ENCODE assay signal across 8 cellular contexts in the genomic region with DNA sequence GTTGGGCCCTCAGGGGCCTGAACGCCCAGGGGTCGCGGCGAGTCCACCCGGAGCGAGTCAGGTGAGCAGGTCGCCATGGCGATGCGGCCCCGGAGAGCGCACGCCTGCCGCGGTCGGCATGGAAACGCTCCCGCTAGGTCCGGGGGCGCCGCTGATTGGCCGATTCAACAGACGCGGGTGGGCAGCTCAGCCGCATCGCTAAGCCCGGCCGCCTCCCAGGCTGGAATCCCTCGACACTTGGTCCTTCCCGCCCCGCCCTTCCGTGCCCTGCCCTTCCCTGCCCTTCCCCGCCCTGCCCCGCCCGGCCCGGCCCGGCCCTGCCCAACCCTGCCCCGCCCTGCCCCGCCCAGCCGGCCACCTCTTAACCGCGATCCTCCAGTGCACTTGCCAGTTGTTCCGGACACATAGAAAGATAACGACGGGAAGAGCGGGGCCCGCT. TPM values are rescaled to one million over a fixed set of nuclear protein-coding genes. Genes with fewer than 3 reads are reported as not detected.
DNase-seq lines count a peak whose midpoint lies in the region; ATAC-seq and TF ChIP-seq lines count a peak whose summit lies in the region.

Gene CCNA1, plus strand, starts transcription at position 390 of the 439 bp plus-strand sequence. CDS start 562 bp downstream, outside the sequence.

- H3K36me3 ChIP-seq in cardiac muscle cell (no peaks in the 10 kb centered on the region), psoas muscle (ENCODE audit: insufficient read depth in 1 of 2, low read depth in 1 of 2) (no peaks in the 10 kb centered on the region)

- TF ChIP-seq CTCF in cardiac muscle cell (IDR thresholded peaks at IDR 0.05; ENCODE audit: low read depth, low read length) (no peak), psoas muscle (IDR thresholded peaks at IDR 0.05) (no peak)

- WGBS in psoas muscle, 3 donors: 1 to 3% (median 3%) methylated on average over 22 to 46 of the region's 46 CpGs

- peaks cover 4% of the 10 kb centered on the region for H3K9me3 Mint-ChIP-seq in activated naive CD4-positive, alpha-beta T cell treated with anti-CD3 and anti-CD28 coated beads, Interleukin-2, amount 50 U/mL, for 24 hours

- no peaks in the 10 kb centered on the region for H3K4me1 ChIP-seq in cardiac muscle cell (ENCODE audit: low read depth)
- H3K4me1 ChIP-seq in psoas muscle: no peaks in the 10 kb centered on the region

- peaks cover 1% of the 10 kb centered on the region for H3K36me3 Mint-ChIP-seq in activated naive CD4-positive, alpha-beta T cell treated with anti-CD3 and anti-CD28 coated beads, Interleukin-2, amount 50 U/mL, for 24 hours

- H3K27ac ChIP-seq in cardiac muscle cell (no peak within 1 kb of the TSS), psoas muscle (no peak within 1 kb of the TSS)

- H3K27me3 ChIP-seq in cardiac muscle cell (peaks cover 97% of the 10 kb centered on the region), psoas muscle (ENCODE audit: insufficient read depth in 3 of 3, low read length in 2 of 3) (peaks cover 0 to 58% (median 13%) of the 10 kb centered on the region in 3 donors)

- intact Hi-C loops in Right ventricle myocardium inferior (cut with DNase I): no loop called here
- intact Hi-C loops in cardiac septum (cut with DNase I): no loop called here
- intact Hi-C loops in psoas muscle (cut with DNase I): no loop called here

- peak; percentile 64 for DNase-seq in Right ventricle myocardium inferior (ENCODE audit: missing footprints)
- no peak for DNase-seq in cardiac septum (ENCODE audit: low spot score)
- DNase-seq in NCI-H128 (lab: John Stamatoyannopoulos, UW; ENCODE audit: unreplicated experiment): peak; percentile 63
- DNase-seq in cardiac muscle cell (ENCODE audit: low read depth in 1 of 2, low spot score in 1 of 2): peak; percentile 25 to 62
- peak; percentile 24 to 57 for DNase-seq in psoas muscle

- ATAC-seq in Right ventricle myocardium inferior: peak; percentile 61
- peak; percentile 27 to 57 (median 40) for ATAC-seq in psoas muscle
- ATAC-seq in GM19452 (IDR thresholded peaks at IDR 0.05; ENCODE audit: unreplicated experiment): no peak
- ATAC-seq in GM19324 (IDR thresholded peaks at IDR 0.05; ENCODE audit: low FRiP score, unreplicated experiment): no peak

- H3K4me1 Mint-ChIP-seq in activated naive CD4-positive, alpha-beta T cell treated with anti-CD3 and anti-CD28 coated beads, Interleukin-2, amount 50 U/mL, for 24 hours: peaks cover 13% of the 10 kb centered on the region

- peak within 1 kb of the TSS; percentile 44 for H3K4me3 ChIP-seq in cardiac muscle cell
- peak within 1 kb of the TSS; percentile 64 for H3K4me3 ChIP-seq in psoas muscle

- H3K4me3 Mint-ChIP-seq in activated naive CD4-positive, alpha-beta T cell treated with anti-CD3 and anti-CD28 coated beads, Interleukin-2, amount 50 U/mL, for 24 hours: peak within 1 kb of the TSS; percentile 54

- no peak within 1 kb of the TSS for H3K27ac Mint-ChIP-seq in activated naive CD4-positive, alpha-beta T cell treated with anti-CD3 and anti-CD28 coated beads, Interleukin-2, amount 50 U/mL, for 24 hours

- H3K27me3 Mint-ChIP-seq in activated naive CD4-positive, alpha-beta T cell treated with anti-CD3 and anti-CD28 coated beads, Interleukin-2, amount 50 U/mL, for 24 hours: peaks cover 59% of the 10 kb centered on the region

- H3K9me3 ChIP-seq in cardiac muscle cell (ENCODE audit: low read depth) (no peaks in the 10 kb centered on the region), psoas muscle (no peaks in the 10 kb centered on the region)

RNA-seq across cellular contexts. Expression of gene CCNA1, which starts in this region (rescaled TPM):
- total RNA-seq in Right ventricle myocardium inferior (not detected), cardiac septum (2.0 TPM), cardiac muscle cell (1.4 TPM in 1 of 2 replicates, not detected in the other), psoas muscle (under 1 TPM in 2 of 4 donors, not detected in 2; 0.79 to 0.92 TPM)
- polyA plus RNA-seq in cardiac muscle cell (0.26 and 0.96 TPM in 2 replicates), psoas muscle (1 to 10 TPM in 2 of 3 donors, not detected in 1; 1.6 to 5.8 TPM)

Comparison
In these comparisons a context has a peak if more than half of its experiments do, and no peak if none do; other contexts are left out.
1. Peak in DNase-seq and ATAC-seq in Right ventricle myocardium inferior; RNA of the gene not detected or under 1 TPM.
2. ATAC-seq: peak in psoas muscle (4 of 4); none in GM19452 (single experiment) and GM19324 (single experiment).